ENCODE assay signal across 21 cellular contexts in the genomic region with DNA sequence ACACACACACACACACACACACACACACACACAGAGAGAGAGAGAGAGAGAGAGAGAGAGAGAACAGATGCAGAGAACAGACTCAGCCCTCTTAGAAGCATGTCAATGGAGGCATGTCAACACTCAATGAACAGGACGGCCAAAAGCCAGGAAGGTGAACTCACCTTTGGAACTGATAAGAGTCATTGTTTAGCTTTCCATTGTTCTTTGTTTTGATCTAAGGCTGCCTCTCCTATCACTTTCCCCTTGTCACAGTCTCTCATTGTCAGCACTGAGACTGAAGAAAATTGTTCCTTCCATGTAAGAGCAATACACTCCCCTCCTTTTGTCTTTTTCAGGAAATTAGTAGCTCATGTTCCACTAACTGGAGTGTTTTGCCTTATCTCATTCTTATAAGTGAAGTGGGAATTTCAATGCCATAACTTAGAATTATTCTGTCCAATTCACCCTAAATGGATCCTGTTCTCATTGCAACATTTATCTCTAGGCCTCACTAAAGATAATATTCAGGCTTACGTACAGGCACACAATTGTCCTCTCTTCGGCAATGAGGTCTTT.
DNase-seq lines count a peak whose midpoint lies in the region; ATAC-seq and TF ChIP-seq lines count a peak whose summit lies in the region.
"Had no signal": no experiment of that assay in that cellular context is flagged by ENCODE, and none has a peak within 500 bp of the region (broad histone marks: within the 10 kb centered on the region; RNA-seq: fewer than 3 reads in every experiment).

No MANE protein-coding gene starts in this region.

- ATAC-seq in GM23338, result no peak
- ATAC-seq in upper lobe of left lung (ENCODE audit: low FRiP score in 2 of 2), result no peak
- ATAC-seq: activated CD4-positive, CD25-positive, alpha-beta regulatory T cell treated with anti-CD3 and anti-CD28 coated beads, Interleukin-2, amount 50 U/mL, for 24 hours; activated CD8-positive, alpha-beta T cell treated with anti-CD3 and anti-CD28 coated beads, Interleukin-2, amount 10 ng/mL, durations not matched to agents 7 days and 5 days; CD8-positive, alpha-beta T cell; stimulated activated naive CD8-positive, alpha-beta T cell treated with anti-CD3 and anti-CD28 coated beads, Interleukin-15, Interleukin-2, amounts not matched to agents 100 U/mL and 50 U/mL, for 24 hours had no signal

- H3K9me3 Mint-ChIP-seq in GM23338, result no peaks in the 10 kb centered on the region
- H3K9me3 Mint-ChIP-seq in activated naive CD4-positive, alpha-beta T cell treated with anti-CD3 and anti-CD28 coated beads for 36 hours, result no peaks in the 10 kb centered on the region
- H3K9me3 Mint-ChIP-seq: CD8-positive, alpha-beta T cell had no signal

- 69 to 76% methylated on average over 3 of the region's 3 CpGs for WGBS in upper lobe of left lung, 2 donors

- DNase-seq in GM23338 (ENCODE audit: low spot score), result no peak
- DNase-seq in NCI-H2029 treated with DMSO at 0.1 percent for 48 hours (lab: John Stamatoyannopoulos, UW), result peak; percentile 44
- peak; percentile 67 for DNase-seq in fibroblast of the aortic adventitia (ENCODE audit: low read depth)
- no peak for DNase-seq in upper lobe of left lung
- DNase-seq in amygdala (lab: John Stamatoyannopoulos, UW), result no peak
- DNase-seq in activated naive CD4-positive, alpha-beta T cell treated with anti-CD3 and anti-CD28 coated beads for 36 hours, result no peak
- DNase-seq: activated CD8-positive, alpha-beta T cell treated with anti-CD3 and anti-CD28 coated beads, Interleukin-2, amount 10 ng/mL, durations not matched to agents 7 days and 5 days; activated gamma-delta T cell treated with Interleukin-2 at 50 U/mL for 16 hours; adrenal gland; AML-193; CD8-positive, alpha-beta T cell; glutamatergic neuron; KG1; NCI-H1694 treated with DMSO at 0.1 percent for 48 hours; NCI-H526; stimulated activated CD4-positive, alpha-beta T cell treated with anti-CD3 and anti-CD28 coated beads, Interleukin-4, amount 100 ng/mL, for 24 hours; stimulated activated naive CD8-positive, alpha-beta T cell treated with anti-CD3 and anti-CD28 coated beads, Interleukin-15, Interleukin-2, amounts not matched to agents 100 U/mL and 50 U/mL, for 24 hours; thyroid gland had no signal

- TF ChIP-seq EP300 in neural cell (conservative IDR thresholded peaks at IDR 0.05; ENCODE audit: poor library complexity, severe bottlenecking) (no peak), upper lobe of left lung (IDR thresholded peaks at IDR 0.05) (no peak)

- H3K27me3 ChIP-seq in GM23338 (ENCODE audit: insufficient read depth), result no peaks in the 10 kb centered on the region
- no peaks in the 10 kb centered on the region for H3K27me3 ChIP-seq in neural cell (ENCODE audit: insufficient read depth, low read depth, low read length)
- H3K27me3 ChIP-seq in upper lobe of left lung, result no peaks in the 10 kb centered on the region
- H3K27me3 ChIP-seq: adrenal gland, thyroid gland had no signal

- CTCF ChIA-PET in activated naive CD4-positive, alpha-beta T cell treated with anti-CD3 and anti-CD28 coated beads for 36 hours (lab: Charles Lee), result interaction anchor here (0.9 kb wide), 1 partner anchor 17 kb away, joined by 3 read pairs; no protein-coding TSS in a partner anchor

- H2AFZ ChIP-seq in GM23338 (peak overlapping the region; percentile 67), neural cell (ENCODE audit: low read depth, low read length) (no peak overlapping the region)

- H3K4me1 Mint-ChIP-seq in GM23338, result peaks cover 4% of the 10 kb centered on the region
- H3K4me1 Mint-ChIP-seq in activated naive CD4-positive, alpha-beta T cell treated with anti-CD3 and anti-CD28 coated beads for 36 hours (ENCODE audit: low read depth), result peaks cover 22% of the 10 kb centered on the region

- H3K4me3 ChIP-seq in GM23338 (no peak overlapping the region), fibroblast of the aortic adventitia (ENCODE audit: low read depth, low read length) (no peak overlapping the region), neural cell (ENCODE audit: low read length) (no peak overlapping the region), upper lobe of left lung (no peak overlapping the region)
- H3K4me3 ChIP-seq: adrenal gland, coronary artery, thyroid gland had no signal

- H3K4me2 ChIP-seq in GM23338 (no peak overlapping the region), neural cell (ENCODE audit: low read length) (no peak overlapping the region)

- no peaks in the 10 kb centered on the region for H3F3A ChIP-seq in GM23338 (replicated peaks; ENCODE audit: low read depth)
- peaks cover 7% of the 10 kb centered on the region for H3F3A ChIP-seq in neural cell (ENCODE audit: insufficient read depth, low read length, poor library complexity, severe bottlenecking)

- H3K9me3 ChIP-seq in neural cell (ENCODE audit: low read length) (no peaks in the 10 kb centered on the region), upper lobe of left lung (no peaks in the 10 kb centered on the region)
- H3K9me3 ChIP-seq: adrenal gland, thyroid gland had no signal

- no peak overlapping the region for H3K9ac ChIP-seq in neural cell (ENCODE audit: low read length)

- H3K27ac ChIP-seq in GM23338 (ENCODE audit: low read depth) (no peak overlapping the region), neural cell (ENCODE audit: low read length) (peak overlapping the region; percentile 36), upper lobe of left lung (no peak overlapping the region)
- H3K27ac ChIP-seq: adrenal gland, coronary artery, thyroid gland had no signal

- H3K79me2 ChIP-seq in GM23338 (replicated peaks; ENCODE audit: insufficient read depth), result no peaks in the 10 kb centered on the region
- H3K79me2 ChIP-seq in neural cell (replicated peaks; ENCODE audit: insufficient read depth, low read length), result no peaks in the 10 kb centered on the region

- intact Hi-C loops in activated naive CD4-positive, alpha-beta T cell treated with anti-CD3 and anti-CD28 coated beads for 36 hours (cut with micrococcal nuclease), result no loop called here

- no peaks in the 10 kb centered on the region for H3K36me3 Mint-ChIP-seq in GM23338 (ENCODE audit: low read depth)
- no peaks in the 10 kb centered on the region for H3K36me3 Mint-ChIP-seq in activated naive CD4-positive, alpha-beta T cell treated with anti-CD3 and anti-CD28 coated beads for 36 hours (ENCODE audit: low read depth)
- H3K36me3 Mint-ChIP-seq: CD8-positive, alpha-beta T cell had no signal

- no peak overlapping the region for H3K27ac Mint-ChIP-seq in GM23338
- no peak overlapping the region for H3K27ac Mint-ChIP-seq in activated naive CD4-positive, alpha-beta T cell treated with anti-CD3 and anti-CD28 coated beads for 36 hours
- H3K27ac Mint-ChIP-seq: activated CD8-positive, alpha-beta T cell treated with anti-CD3 and anti-CD28 coated beads, Interleukin-2, amount 10 ng/mL, durations not matched to agents 7 days and 5 days; CD8-positive, alpha-beta T cell had no signal

- H3K36me3 ChIP-seq in GM23338 (ENCODE audit: insufficient read depth) (no peaks in the 10 kb centered on the region), neural cell (ENCODE audit: insufficient read depth, low read length) (no peaks in the 10 kb centered on the region), upper lobe of left lung (no peaks in the 10 kb centered on the region)
- H3K36me3 ChIP-seq: adrenal gland, thyroid gland had no signal

- H3K27me3 Mint-ChIP-seq in GM23338 (ENCODE audit: insufficient read depth, low read depth, poor library complexity), result no peaks in the 10 kb centered on the region
- H3K27me3 Mint-ChIP-seq in activated naive CD4-positive, alpha-beta T cell treated with anti-CD3 and anti-CD28 coated beads for 36 hours (ENCODE audit: low read depth), result no peaks in the 10 kb centered on the region

- H4K20me1 ChIP-seq in GM23338 (replicated peaks; ENCODE audit: insufficient read depth), result no peaks in the 10 kb centered on the region
- no peaks in the 10 kb centered on the region for H4K20me1 ChIP-seq in neural cell (ENCODE audit: insufficient read depth)

- TF ChIP-seq POLR2A in upper lobe of left lung (IDR thresholded peaks at IDR 0.05), result no peak

- no peak for TF ChIP-seq RAD21 in neural cell (conservative IDR thresholded peaks at IDR 0.05)

- no peak for TF ChIP-seq CTCF in GM23338 (conservative IDR thresholded peaks at IDR 0.05; ENCODE audit: low read depth in 2 of 2)
- no peak for TF ChIP-seq CTCF in fibroblast of the aortic adventitia (IDR thresholded peaks at IDR 0.05; ENCODE audit: insufficient read depth, low read length)
- TF ChIP-seq CTCF in neural cell (IDR thresholded peaks at IDR 0.05; ENCODE audit: poor library complexity, severe bottlenecking), result no peak
- TF ChIP-seq CTCF in upper lobe of left lung (IDR thresholded peaks at IDR 0.05), result no peak

- no peaks in the 10 kb centered on the region for H3K4me1 ChIP-seq in GM23338 (ENCODE audit: insufficient read depth)
- no peaks in the 10 kb centered on the region for H3K4me1 ChIP-seq in upper lobe of left lung
- H3K4me1 ChIP-seq: adrenal gland, thyroid gland had no signal

- no peak overlapping the region for H3K4me3 Mint-ChIP-seq in GM23338
- H3K4me3 Mint-ChIP-seq in activated naive CD4-positive, alpha-beta T cell treated with anti-CD3 and anti-CD28 coated beads for 36 hours, result no peak overlapping the region
- H3K4me3 Mint-ChIP-seq: activated CD8-positive, alpha-beta T cell treated with anti-CD3 and anti-CD28 coated beads, Interleukin-2, amount 10 ng/mL, durations not matched to agents 7 days and 5 days; CD8-positive, alpha-beta T cell had no signal

- H3K9me2 ChIP-seq in GM23338 (ENCODE audit: insufficient read depth) (0 out of 2 replicates have a peak, but pooled peaks cover 5% of the 10 kb centered on the region), neural cell (ENCODE audit: insufficient read depth, low read length) (no peaks in the 10 kb centered on the region)

TF ChIP-seq in GM23338, 12 proteins besides CTCF, POLR2A, EP300 and RAD21 (continues in another document):
- TF ChIP-seq POLR2AphosphoS5 (IDR thresholded peaks at IDR 0.05; ENCODE audit: low read depth) (no peak), EZH2 (IDR thresholded peaks at IDR 0.05; ENCODE audit: low read depth, unreplicated experiment) (no peak)

TF ChIP-seq in neural cell, 6 proteins besides CTCF, POLR2A, EP300 and RAD21 (continues in another document):
- TF ChIP-seq SMC3 (conservative IDR thresholded peaks at IDR 0.05; ENCODE audit: poor library complexity), result no peak
- TF ChIP-seq EZH2 (IDR thresholded peaks at IDR 0.05; ENCODE audit: borderline replicate concordance, insufficient read depth, low read length, poor library complexity, severe bottlenecking), result no peak
- no peak for TF ChIP-seq TAF1 (IDR thresholded peaks at IDR 0.05; ENCODE audit: low read depth)
- no peak for TF ChIP-seq MXI1 (conservative IDR thresholded peaks at IDR 0.05; ENCODE audit: poor library complexity, severe bottlenecking)

Comparison
In these comparisons a context has a peak if more than half of its experiments do, and no peak if none do; other contexts are left out.
1. DNase-seq: peak in NCI-H2029 treated with DMSO at 0.1 percent for 48 hours (single experiment) and fibroblast of the aortic adventitia (single experiment); none in GM23338 (single experiment), upper lobe of left lung (0 of 2), amygdala (0 of 56) and activated naive CD4-positive, alpha-beta T cell treated with anti-CD3 and anti-CD28 coated beads for 36 hours (single experiment).